Comparison of ENCODE assay signal across 8 cellular contexts in genomic region chr20:10675456-10675848, GRCh38. TPM values are rescaled to one million over a fixed set of nuclear protein-coding genes. Genes with fewer than 3 reads are reported as not detected.
A peak's percentile ranks its signal among the peaks of the same experiment; 100 is the strongest.
DNase-seq lines count a peak whose midpoint lies in the region; ATAC-seq and TF ChIP-seq lines count a peak whose summit lies in the region.

No MANE protein-coding gene starts in this region.

- peaks cover 22% of the 10 kb centered on the region for H3K36me3 Mint-ChIP-seq in MCF 10A (ENCODE audit: insufficient read depth, unreplicated experiment)

- H3K9ac ChIP-seq in muscle layer of colon (ENCODE audit: low read length): peak overlapping the region; percentile 59

- no peaks in the 10 kb centered on the region for H3K27me3 ChIP-seq in heart left ventricle
- no peaks in the 10 kb centered on the region for H3K27me3 ChIP-seq in muscle layer of colon (ENCODE audit: control insufficient read depth in 1 of 2, insufficient read depth in 2 of 2, low read length in 2 of 2)
- no peaks in the 10 kb centered on the region for H3K27me3 ChIP-seq in upper lobe of right lung

- TF ChIP-seq POLR2A in heart left ventricle (IDR thresholded peaks at IDR 0.05): no peak

- H3K4me3 Mint-ChIP-seq in MCF 10A (ENCODE audit: unreplicated experiment): peak overlapping the region; percentile 98

- H3K9me3 ChIP-seq in heart left ventricle (no peaks in the 10 kb centered on the region), muscle layer of colon (ENCODE audit: low read length) (no peaks in the 10 kb centered on the region), upper lobe of right lung (no peaks in the 10 kb centered on the region)

- WGBS in heart left ventricle, 4 donors: 89 to 92% (median 91%) methylated on average over 4 of the region's 4 CpGs

- H3K4me3 ChIP-seq in heart left ventricle (peak overlapping the region in 8 of 12 donors; percentile 73 to 98 (median 94)), muscle layer of colon (ENCODE audit: low read depth in 1 of 2, low read length in 2 of 2) (peak overlapping the region in 1 of 2 donors; percentile 93), upper lobe of right lung (peak overlapping the region; percentile 91)

- intact Hi-C loops in heart left ventricle (cut with DNase I): loop anchor here in 7 of 10 donors (2.0 to 10.0 kb wide), 16 partner anchors 42 to 869 kb away; no protein-coding TSS in a partner anchor
- intact Hi-C loops in Right ventricle myocardium inferior (cut with DNase I): loop anchor here (2.0 to 10.0 kb wide), 2 partner anchors 239 to 597 kb away; no protein-coding TSS in a partner anchor
- intact Hi-C loops in MCF 10A (cut with micrococcal nuclease): loop anchor here (2.0 to 10.0 kb wide), 4 partner anchors 89 to 1061 kb away; no protein-coding TSS in a partner anchor
- intact Hi-C loops in upper lobe of right lung (cut with DNase I): no loop called here
- intact Hi-C loops in sciatic nerve (cut with DNase I): no loop called here

- CTCF ChIA-PET in MCF 10A (lab: Yijun Ruan, JAX): interaction anchor here (0.6 to 3.3 kb wide), 37 partner anchors 8 to 860 kb away, joined by 3 to 15 read pairs (median 3); no protein-coding TSS in a partner anchor

- peak overlapping the region; percentile 61 for H3K27ac Mint-ChIP-seq in MCF 10A (ENCODE audit: low read depth, unreplicated experiment)

- H3K27ac ChIP-seq in heart left ventricle: peak overlapping the region in 11 of 12 donors; percentile 91 to 99 (median 98)
- H3K27ac ChIP-seq in muscle layer of colon (ENCODE audit: low read depth, low read length): peak overlapping the region; percentile 97
- peak overlapping the region; percentile 97 for H3K27ac ChIP-seq in upper lobe of right lung

- no peaks in the 10 kb centered on the region for H3K9me3 Mint-ChIP-seq in MCF 10A (ENCODE audit: unreplicated experiment)

- H3K4me1 Mint-ChIP-seq in MCF 10A (ENCODE audit: insufficient read depth, unreplicated experiment): peaks cover 20% of the 10 kb centered on the region

- DNase-seq in heart left ventricle (no peak), Right ventricle myocardium inferior (ENCODE audit: missing footprints) (no peak), MCF 10A (ENCODE audit: unreplicated experiment) (no peak), upper lobe of right lung (no peak), NCI-H774 (lab: John Stamatoyannopoulos, UW) (no peak), sciatic nerve (ENCODE audit: low spot score) (no peak), DMS 273 (lab: John Stamatoyannopoulos, UW; ENCODE audit: unreplicated experiment) (no peak)

- POLR2A ChIA-PET in MCF 10A (lab: Yijun Ruan, JAX): interaction anchor here (0.6 to 13.1 kb wide), 27 partner anchors 12 to 597 kb away, joined by 3 to 170 read pairs (median 19); partner anchors contain the start of genes MKKS and SLX4IP

- ATAC-seq in heart left ventricle (no peak), Right ventricle myocardium inferior (no peak), upper lobe of right lung (no peak), sciatic nerve (no peak)

- H3K36me3 ChIP-seq in heart left ventricle: peaks cover 0 to 6% (median 0%) of the 10 kb centered on the region in 9 donors
- no peaks in the 10 kb centered on the region for H3K36me3 ChIP-seq in muscle layer of colon (ENCODE audit: insufficient read depth, low read length)
- H3K36me3 ChIP-seq in upper lobe of right lung: no peaks in the 10 kb centered on the region

- no TSS peak for BruUV-seq in MCF 10A (replicated peaks; lab: Mats Ljungman, UMichigan)

- H3K27me3 Mint-ChIP-seq in MCF 10A (ENCODE audit: insufficient read depth, unreplicated experiment): no peaks in the 10 kb centered on the region

- TF ChIP-seq CTCF in heart left ventricle (IDR thresholded peaks at IDR 0.05) (no peak), MCF 10A (IDR thresholded peaks at IDR 0.05; ENCODE audit: unreplicated experiment) (no peak), upper lobe of right lung (IDR thresholded peaks at IDR 0.05) (no peak)

- H3K4me1 ChIP-seq in heart left ventricle (peaks cover 0 to 23% (median 7%) of the 10 kb centered on the region in 12 donors), muscle layer of colon (ENCODE audit: insufficient read depth, low read length) (peaks cover 12% of the 10 kb centered on the region), upper lobe of right lung (peaks cover 6% of the 10 kb centered on the region)

RNA-seq across cellular contexts. Expression of gene JAG1, which starts 1.7 kb away (rescaled TPM):
- total RNA-seq in heart left ventricle (10 to 100 TPM; 20.9 to 42.6 (median 29.6) TPM), Right ventricle myocardium inferior (24.4 TPM), MCF 10A (2022) (62.5 and 88.0 TPM in 2 replicates), upper lobe of right lung (51.6 TPM), sciatic nerve (81.6 TPM)
- polyA plus RNA-seq in heart left ventricle: 10 to 100 TPM; 12.5 to 12.7 TPM

Comparison
In these comparisons a context has a peak if more than half of its experiments do, and no peak if none do; other contexts are left out.
1. intact Hi-C loops: an anchor here in heart left ventricle (2.0 to 10.0 kb wide), Right ventricle myocardium inferior (2.0 to 10.0 kb wide) and MCF 10A (2.0 to 10.0 kb wide); none called in upper lobe of right lung and sciatic nerve.